1 cellular context compared by ENCODE assay signal in the genomic region with DNA sequence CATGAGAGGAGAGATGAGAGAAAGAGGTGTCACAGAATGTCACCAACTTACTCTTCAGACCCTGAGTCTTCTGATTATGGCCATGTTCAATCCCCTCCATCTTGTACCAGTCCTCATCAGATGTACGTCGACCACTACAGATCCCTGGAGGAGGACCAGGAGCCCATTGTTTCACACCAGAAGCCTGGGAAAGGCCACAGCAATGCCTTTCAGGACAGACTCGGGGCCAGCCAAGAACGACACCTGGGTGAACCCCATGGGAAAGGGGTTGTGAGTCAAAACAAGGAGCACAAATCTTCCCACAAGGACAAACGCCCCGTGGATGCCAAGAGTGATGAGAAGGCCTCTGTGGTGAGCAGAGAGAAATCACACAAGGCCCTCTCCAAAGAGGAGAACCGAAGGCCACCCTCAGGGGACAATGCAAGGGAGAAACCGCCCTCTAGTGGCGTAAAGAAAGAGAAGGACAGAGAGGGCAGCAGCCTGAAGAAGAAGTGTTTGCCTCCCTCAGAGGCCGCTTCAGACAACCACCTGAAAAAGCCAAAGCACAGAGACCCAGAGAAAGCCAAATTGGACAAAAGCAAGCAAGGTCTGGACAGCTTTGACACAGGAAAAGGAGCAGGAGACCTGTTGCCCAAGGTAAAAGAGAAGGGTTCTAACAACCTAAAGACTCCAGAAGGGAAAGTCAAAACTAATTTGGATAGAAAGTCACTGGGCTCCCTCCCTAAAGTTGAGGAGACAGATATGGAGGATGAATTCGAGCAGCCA.
TF ChIP-seq lines count a peak whose summit lies in the region.

No MANE protein-coding gene starts in this region.

TF ChIP-seq in GM23338, 12 proteins besides CTCF, POLR2A, EP300 and RAD21 (continued from another document):
- TF ChIP-seq ZNF462 (CRISPR knock-in tag; IDR thresholded peaks at IDR 0.05) = peak; percentile 49; the same call in 1 of the 2 replicates
